In genomic region chr17:73645050-73645871, GRCh38 we compare ENCODE assay signal across 8 cellular contexts. TPM values are rescaled to one million over a fixed set of nuclear protein-coding genes. Genes with fewer than 3 reads are reported as not detected.
DNase-seq lines count a peak whose midpoint lies in the region; ATAC-seq and TF ChIP-seq lines count a peak whose summit lies in the region.

No MANE protein-coding gene starts in this region.

- H3K4me1 Mint-ChIP-seq in MCF 10A (ENCODE audit: insufficient read depth, unreplicated experiment) = no peaks in the 10 kb centered on the region
- H3K4me1 Mint-ChIP-seq in stimulated activated naive B cell treated with anti-CD40 and anti-IgM and Interleukin-4, amounts not matched to agents 10 μg/mL and 1 μg/mL and 100 μg/mL, for 72 hours = peaks cover 25 to 43% of the 10 kb centered on the region in 2 donors

- no peak overlapping the region for H3K4me3 Mint-ChIP-seq in MCF 10A (ENCODE audit: unreplicated experiment)
- H3K4me3 Mint-ChIP-seq in stimulated activated naive B cell treated with anti-CD40 and anti-IgM and Interleukin-4, amounts not matched to agents 10 μg/mL and 1 μg/mL and 100 μg/mL, for 72 hours = peak overlapping the region; percentile 77 to 94

- H3K36me3 Mint-ChIP-seq in MCF 10A (ENCODE audit: insufficient read depth, unreplicated experiment) = no peaks in the 10 kb centered on the region
- no peaks in the 10 kb centered on the region for H3K36me3 Mint-ChIP-seq in stimulated activated naive B cell treated with anti-CD40 and anti-IgM and Interleukin-4, amounts not matched to agents 10 μg/mL and 1 μg/mL and 100 μg/mL, for 72 hours

- POLR2A ChIA-PET in MCF 10A (lab: Yijun Ruan, JAX) = interaction anchor here (1.2 kb wide), 1 partner anchor 15 kb away, joined by 3 read pairs; no protein-coding TSS in a partner anchor

- no peak overlapping the region for H3K27ac Mint-ChIP-seq in MCF 10A (ENCODE audit: low read depth, unreplicated experiment)
- H3K27ac Mint-ChIP-seq in stimulated activated naive B cell treated with anti-CD40 and anti-IgM and Interleukin-4, amounts not matched to agents 10 μg/mL and 1 μg/mL and 100 μg/mL, for 72 hours = no peak overlapping the region

- intact Hi-C loops in MCF 10A (cut with micrococcal nuclease) = no loop called here

- no peaks in the 10 kb centered on the region for H3K9me3 Mint-ChIP-seq in MCF 10A (ENCODE audit: unreplicated experiment)
- no peaks in the 10 kb centered on the region for H3K9me3 Mint-ChIP-seq in stimulated activated naive B cell treated with anti-CD40 and anti-IgM and Interleukin-4, amounts not matched to agents 10 μg/mL and 1 μg/mL and 100 μg/mL, for 72 hours

- CTCF ChIA-PET in MCF 10A (lab: Yijun Ruan, JAX) = interaction anchor here (1.0 kb wide), 1 partner anchor 67 kb away, joined by 4 read pairs; no protein-coding TSS in a partner anchor

- BruUV-seq in MCF 10A (replicated peaks; lab: Mats Ljungman, UMichigan) = no TSS peak

- H3K27me3 Mint-ChIP-seq in MCF 10A (ENCODE audit: insufficient read depth, unreplicated experiment) = peaks cover 80% of the 10 kb centered on the region
- H3K27me3 Mint-ChIP-seq in stimulated activated naive B cell treated with anti-CD40 and anti-IgM and Interleukin-4, amounts not matched to agents 10 μg/mL and 1 μg/mL and 100 μg/mL, for 72 hours = peaks cover 0 to 12% of the 10 kb centered on the region in 2 donors

- H3K27ac ChIP-seq in coronary artery = peak overlapping the region in 1 of 2 donors; percentile 72

- in situ Hi-C loops in T47D (cut with HindIII; ENCODE audit: low pct_unique_long_range_greater_than_20kb, low sequenced_read_pairs) = no loop called here

- peak; percentile 62 to 70 for ATAC-seq in stimulated activated naive B cell treated with anti-CD40 and anti-IgM and Interleukin-4, amounts not matched to agents 10 μg/mL and 1 μg/mL and 100 μg/mL, for 72 hours (replicated peaks)
- no peak for ATAC-seq in HG03139 (IDR thresholded peaks at IDR 0.05; ENCODE audit: unreplicated experiment)

- TF ChIP-seq CTCF in MCF 10A (IDR thresholded peaks at IDR 0.05; ENCODE audit: unreplicated experiment) (no peak), coronary artery (IDR thresholded peaks at IDR 0.05) (no peak)

- DNase-seq in T47D (ENCODE audit: low read depth in 1 of 2, low spot score in 1 of 2) (peak; percentile 59 to 70), MCF 10A (ENCODE audit: unreplicated experiment) (no peak), SKM-1 treated with dmso at 0.1 percent for 144 hours (lab: John Stamatoyannopoulos, UW; ENCODE audit: unreplicated experiment) (peak; percentile 48), coronary artery (ENCODE audit: low spot score) (no peak), lung microvascular endothelial cell (ENCODE audit: low read depth in 2 of 2) (peak; percentile 10 to 39), foreskin melanocyte (no peak)
- DNase-seq in stimulated activated naive B cell treated with anti-CD40 and anti-IgM and Interleukin-4, amounts not matched to agents 10 μg/mL and 1 μg/mL and 100 μg/mL, for 72 hours = peak; percentile 48

- peak overlapping the region; percentile 79 for H3K4me3 ChIP-seq in coronary artery

RNA-seq across cellular contexts. Expression of gene SDK2, which starts 1.0 kb away (rescaled TPM):
- total RNA-seq in MCF 10A (2022) = not detected in 2 replicates
- total RNA-seq in lung microvascular endothelial cell = not detected in 2 replicates

Comparison
In these comparisons a context has a peak if more than half of its experiments do, and no peak if none do; other contexts are left out.
1. DNase-seq: peak in T47D (2 of 2), SKM-1 treated with dmso at 0.1 percent for 144 hours (single experiment), lung microvascular endothelial cell (2 of 2) and stimulated activated naive B cell treated with anti-CD40 and anti-IgM and Interleukin-4, amounts not matched to agents 10 μg/mL and 1 μg/mL and 100 μg/mL, for 72 hours (single experiment); none in MCF 10A (single experiment), coronary artery (single experiment) and foreskin melanocyte (single experiment).